ENCODE assay signal across 8 cellular contexts in genomic region chr7:36526720-36527548, GRCh38.
A peak's percentile ranks its signal among the peaks of the same experiment; 100 is the strongest.
DNase-seq lines count a peak whose midpoint lies in the region; ATAC-seq and TF ChIP-seq lines count a peak whose summit lies in the region.

No MANE protein-coding gene starts in this region.

- H3K4me3 ChIP-seq in CD8-positive, alpha-beta T cell (ENCODE audit: low read depth, low read length), result no peak overlapping the region
- H3K4me3 ChIP-seq in epithelial cell of proximal tubule (ENCODE audit: low read depth, low read length), result no peak overlapping the region

- no peak for TF ChIP-seq CTCF in CD8-positive, alpha-beta T cell (IDR thresholded peaks at IDR 0.05)
- no peak for TF ChIP-seq CTCF in epithelial cell of proximal tubule (conservative IDR thresholded peaks at IDR 0.05; ENCODE audit: low read depth, low read length)
- no peak for TF ChIP-seq CTCF in CD14-positive monocyte (IDR thresholded peaks at IDR 0.05)

- H3K36me3 Mint-ChIP-seq in CD8-positive, alpha-beta T cell, result peaks cover 60% of the 10 kb centered on the region
- H3K36me3 Mint-ChIP-seq in CD14-positive monocyte, result peaks cover 81 to 89% of the 10 kb centered on the region in 2 donors

- CTCF ChIA-PET in CD8-positive, alpha-beta T cell (lab: Charles Lee), result interaction anchor here (0.9 to 2.4 kb wide), 3 partner anchors 144 to 672 kb away, joined by 3 to 11 read pairs (median 7); no protein-coding TSS in a partner anchor

- H3K9me3 Mint-ChIP-seq in CD8-positive, alpha-beta T cell, result no peaks in the 10 kb centered on the region
- H3K9me3 Mint-ChIP-seq in CD14-positive monocyte, result no peaks in the 10 kb centered on the region

- H3K27me3 Mint-ChIP-seq in CD8-positive, alpha-beta T cell (ENCODE audit: low read depth), result no peaks in the 10 kb centered on the region
- H3K27me3 Mint-ChIP-seq in CD14-positive monocyte (ENCODE audit: low read depth in 3 of 3), result no peaks in the 10 kb centered on the region

- no peaks in the 10 kb centered on the region for H3K36me3 ChIP-seq in CD8-positive, alpha-beta T cell (ENCODE audit: insufficient read depth, low read length)

- intact Hi-C loops in CD8-positive, alpha-beta T cell (cut with DNase I, micrococcal nuclease), result no loop called here
- intact Hi-C loops in CD14-positive monocyte (cut with micrococcal nuclease), result no loop called here

- H3K9me3 ChIP-seq in CD8-positive, alpha-beta T cell (ENCODE audit: low read length), result no peaks in the 10 kb centered on the region

- H3K27me3 ChIP-seq in CD8-positive, alpha-beta T cell (ENCODE audit: insufficient read depth, low read length), result no peaks in the 10 kb centered on the region

- H3K4me1 Mint-ChIP-seq in CD8-positive, alpha-beta T cell (ENCODE audit: low read depth), result peaks cover 3% of the 10 kb centered on the region
- no peaks in the 10 kb centered on the region for H3K4me1 Mint-ChIP-seq in CD14-positive monocyte

- no peak overlapping the region for H3K27ac ChIP-seq in CD8-positive, alpha-beta T cell (ENCODE audit: low read depth, low read length)

- ATAC-seq in CD8-positive, alpha-beta T cell, result no peak
- peak; percentile 88 for ATAC-seq in GM21717 (IDR thresholded peaks at IDR 0.05; ENCODE audit: unreplicated experiment)

- H3K4me3 Mint-ChIP-seq in CD8-positive, alpha-beta T cell, result no peak overlapping the region
- H3K4me3 Mint-ChIP-seq in CD14-positive monocyte, result no peak overlapping the region

- H3K4me1 ChIP-seq in CD8-positive, alpha-beta T cell (ENCODE audit: insufficient read depth, low read length), result no peaks in the 10 kb centered on the region

- H3K27ac Mint-ChIP-seq in CD8-positive, alpha-beta T cell, result peak overlapping the region; percentile 9
- H3K27ac Mint-ChIP-seq in CD14-positive monocyte, result peak overlapping the region in 3 of 7 donors; percentile 54 to 70 (median 60)

- POLR2A ChIA-PET in CD8-positive, alpha-beta T cell (lab: Charles Lee), result no interaction called here

- no peak for DNase-seq in CD8-positive, alpha-beta T cell
- DNase-seq in NCI-H1105 treated with DMSO at 0.1 percent for 48 hours (lab: John Stamatoyannopoulos, UW) (peak; percentile 35), epithelial cell of proximal tubule (ENCODE audit: low read depth) (peak; percentile 85), NCI-H446 (lab: John Stamatoyannopoulos, UW) (no peak), NCI-H1436 (lab: John Stamatoyannopoulos, UW) (no peak), cerebellar nuclear complex (lab: John Stamatoyannopoulos, UW) (no peak), CD14-positive monocyte (ENCODE audit: low spot score) (no peak)

Comparison
In these comparisons a context has a peak if more than half of its experiments do, and no peak if none do; other contexts are left out.
1. DNase-seq: peak in NCI-H1105 treated with DMSO at 0.1 percent for 48 hours (single experiment) and epithelial cell of proximal tubule (single experiment); none in CD8-positive, alpha-beta T cell (0 of 7), NCI-H446 (0 of 2), NCI-H1436 (single experiment), cerebellar nuclear complex (0 of 2) and CD14-positive monocyte (single experiment).